In genomic region chr2:135637456-135638087, GRCh38 we compare ENCODE assay signal across 14 cellular contexts.
DNase-seq lines count a peak whose midpoint lies in the region; ATAC-seq, FAIRE-seq and TF ChIP-seq lines count a peak whose summit lies in the region.
"Had no signal": no experiment of that assay in that cellular context is flagged by ENCODE, and none has a peak within 500 bp of the region (broad histone marks: within the 10 kb centered on the region; RNA-seq: fewer than 3 reads in every experiment).

No MANE protein-coding gene starts in this region.

- no peak for DNase-seq in GM12891 (ENCODE audit: insufficient read length, low spot score)
- DNase-seq in NCI-H774 (lab: John Stamatoyannopoulos, UW) = peak; percentile 17
- no peak for DNase-seq in hippocampal formation (lab: John Stamatoyannopoulos, UW)
- DNase-seq in SK-N-DZ (ENCODE audit: low spot score) = no peak
- no peak for DNase-seq in H4 (ENCODE audit: low spot score)
- no peak for DNase-seq in Kasumi-1 (lab: John Stamatoyannopoulos, UW)
- DNase-seq: activated gamma-delta T cell treated with Interleukin-2 at 50 U/mL for 16 hours; EL; naive B cell; NCI-H1436 treated with DMSO at 0.1 percent for 48 hours; retina; stimulated activated CD4-positive, alpha-beta T cell treated with anti-CD3 and anti-CD28 coated beads, Interleukin-4, amount 100 ng/mL, for 1 hour had no signal

- ATAC-seq in GM18868 (IDR thresholded peaks at IDR 0.05; ENCODE audit: unreplicated experiment) = peak; percentile 90
- ATAC-seq in HG02678 (IDR thresholded peaks at IDR 0.05; ENCODE audit: unreplicated experiment) = peak; percentile 73

- FAIRE-seq in GM12891 (lab: Jason Lieb, UNC) = no peak

- TF ChIP-seq POLR2A in GM12891 (IDR thresholded peaks at IDR 0.05; ENCODE audit: low read depth, low read length) = no peak

TF ChIP-seq in GM12891, 5 proteins besides CTCF, POLR2A, EP300 and RAD21:
- TF ChIP-seq SPI1 (IDR thresholded peaks at IDR 0.05; ENCODE audit: low read depth, low read length) (0 out of 2 replicates have a peak, but pooled peaks have one; percentile 11), TAF1 (IDR thresholded peaks at IDR 0.05; ENCODE audit: low read depth, low read length) (no peak)
